13 cellular contexts compared by ENCODE assay signal in the genomic region with DNA sequence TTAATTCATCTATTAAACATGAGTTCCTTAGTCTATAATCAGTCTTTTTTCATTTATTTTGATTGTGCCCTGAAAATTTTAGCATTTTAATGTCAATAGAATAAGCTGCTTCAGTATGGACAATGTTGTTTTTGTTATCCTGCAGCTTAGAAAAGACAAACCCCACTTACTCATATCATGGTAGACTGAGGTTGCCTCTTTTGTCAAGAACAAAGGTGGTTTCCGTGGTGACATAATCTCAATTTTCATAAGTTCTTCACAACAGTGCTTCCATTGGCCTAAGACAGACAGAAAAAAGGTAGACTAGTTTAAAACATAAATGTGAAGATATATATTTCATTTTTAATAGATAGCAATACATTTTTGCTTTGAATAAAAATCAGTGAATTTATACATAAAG.
A peak's percentile ranks its signal among the peaks of the same experiment; 100 is the strongest.
DNase-seq lines count a peak whose midpoint lies in the region; ATAC-seq and TF ChIP-seq lines count a peak whose summit lies in the region.
"Had no signal": no experiment of that assay in that cellular context is flagged by ENCODE, and none has a peak within 500 bp of the region (broad histone marks: within the 10 kb centered on the region; RNA-seq: fewer than 3 reads in every experiment).

No MANE protein-coding gene starts in this region.

- H3K36me3 Mint-ChIP-seq in activated CD4-positive, alpha-beta memory T cell treated with anti-CD3 and anti-CD28 coated beads, Interleukin-2, amount 10 ng/mL, durations not matched to agents 7 days and 5 days (ENCODE audit: low read depth), result peaks cover 30% of the 10 kb centered on the region

- no peaks in the 10 kb centered on the region for H3K27me3 ChIP-seq in mammary epithelial cell (ENCODE audit: insufficient read depth, low read length)
- no peaks in the 10 kb centered on the region for H3K27me3 ChIP-seq in breast epithelium
- H3K27me3 ChIP-seq: adrenal gland had no signal

- no peaks in the 10 kb centered on the region for H4K20me1 ChIP-seq in mammary epithelial cell (ENCODE audit: insufficient read depth, low read length)

- H3K27ac ChIP-seq in mammary epithelial cell (ENCODE audit: insufficient read depth, low read depth, low read length), result no peak overlapping the region
- H3K27ac ChIP-seq in breast epithelium, result no peak overlapping the region
- H3K27ac ChIP-seq: adrenal gland, prostate gland, RWPE1 had no signal

- CTCF ChIA-PET in mammary epithelial cell (lab: Charles Lee; ENCODE audit: low non-redundant PET), result no interaction called here
- CTCF ChIA-PET in activated CD4-positive, alpha-beta memory T cell treated with anti-CD3 and anti-CD28 coated beads, Interleukin-2, amount 10 ng/mL, durations not matched to agents 7 days and 5 days (lab: Charles Lee), result interaction anchor here (0.7 kb wide), 1 partner anchor 115 kb away, joined by 3 read pairs; no protein-coding TSS in a partner anchor

- H3K9ac ChIP-seq in mammary epithelial cell (ENCODE audit: insufficient read depth, low read length), result no peak overlapping the region

- dilution Hi-C loops in mammary epithelial cell (cut with HindIII; ENCODE audit: low sequenced_read_pairs), result no loop called here

- no peaks in the 10 kb centered on the region for H3K27me3 Mint-ChIP-seq in activated CD4-positive, alpha-beta memory T cell treated with anti-CD3 and anti-CD28 coated beads, Interleukin-2, amount 10 ng/mL, durations not matched to agents 7 days and 5 days

- peaks cover 13% of the 10 kb centered on the region for H3K9me3 Mint-ChIP-seq in activated CD4-positive, alpha-beta memory T cell treated with anti-CD3 and anti-CD28 coated beads, Interleukin-2, amount 10 ng/mL, durations not matched to agents 7 days and 5 days

- ATAC-seq in HG02870 (IDR thresholded peaks at IDR 0.05; ENCODE audit: unreplicated experiment) (peak; percentile 95), left lobe of liver (no peak)
- ATAC-seq in stimulated activated naive CD8-positive, alpha-beta T cell treated with anti-CD3 and anti-CD28 coated beads, Interleukin-15, Interleukin-2, amounts not matched to agents 100 U/mL and 50 U/mL, for 24 hours, result peak; percentile 90

- peak; percentile 29 for DNase-seq in mammary epithelial cell
- no peak for DNase-seq in breast epithelium (ENCODE audit: low spot score in 2 of 2)
- DNase-seq in activated CD4-positive, alpha-beta memory T cell treated with anti-CD3 and anti-CD28 coated beads, Interleukin-2, amount 10 ng/mL, durations not matched to agents 7 days and 5 days, result no peak
- no peak for DNase-seq in stimulated activated naive CD8-positive, alpha-beta T cell treated with anti-CD3 and anti-CD28 coated beads, Interleukin-15, Interleukin-2, amounts not matched to agents 100 U/mL and 50 U/mL, for 24 hours
- DNase-seq in left lobe of liver (ENCODE audit: low spot score), result no peak
- DNase-seq in SIG-M5 (lab: John Stamatoyannopoulos, UW), result no peak
- no peak for DNase-seq in RPMI8226
- DNase-seq: adrenal gland, mesenchymal stem cell, NCI-H2227 treated with DMSO at 0.1 percent for 48 hours had no signal

- TF ChIP-seq CTCF in mammary epithelial cell (conservative IDR thresholded peaks at IDR 0.05 in 1 of 2, IDR thresholded peaks at IDR 0.05 in 1 of 2; ENCODE audit: extremely low read depth in 1 of 2, insufficient read depth in 1 of 2, low read depth in 1 of 2, low read length in 2 of 2), result no peak
- TF ChIP-seq CTCF in breast epithelium (IDR thresholded peaks at IDR 0.05), result no peak

- H3K36me3 ChIP-seq in mammary epithelial cell (ENCODE audit: insufficient read depth, low read length) (peaks cover 3% of the 10 kb centered on the region), breast epithelium (no peaks in the 10 kb centered on the region)
- H3K36me3 ChIP-seq: adrenal gland, prostate gland had no signal

- no peak for TF ChIP-seq POLR2A in breast epithelium (IDR thresholded peaks at IDR 0.05)

- in situ Hi-C loops in mammary epithelial cell (cut with MboI; ENCODE audit: low sequenced_read_pairs in 2 of 2), result no loop called here

- BruUV-seq in mammary epithelial cell (replicated peaks; lab: Mats Ljungman, UMichigan), result no TSS peak

- intact Hi-C loops in mammary epithelial cell (cut with micrococcal nuclease), result no loop called here
- intact Hi-C loops in breast epithelium (cut with DNase I; ENCODE audit: low total_unique reads), result no loop called here

- H3K4me1 ChIP-seq in mammary epithelial cell (ENCODE audit: insufficient read depth, low read length), result no peaks in the 10 kb centered on the region
- no peaks in the 10 kb centered on the region for H3K4me1 ChIP-seq in breast epithelium
- H3K4me1 ChIP-seq: adrenal gland, prostate gland had no signal

- POLR2A ChIA-PET in activated CD4-positive, alpha-beta memory T cell treated with anti-CD3 and anti-CD28 coated beads, Interleukin-2, amount 10 ng/mL, durations not matched to agents 7 days and 5 days (lab: Charles Lee), result interaction anchor here (0.7 to 3.4 kb wide), 6 partner anchors 14 to 300 kb away, joined by 3 to 29 read pairs (median 3); no protein-coding TSS in a partner anchor

- WGBS in mammary epithelial cell (ENCODE audit: low coverage, missing lambda C conversion rate), result 89% methylated on average over 1 of the region's 1 CpG

- no peak overlapping the region for H2AFZ ChIP-seq in mammary epithelial cell (ENCODE audit: low read depth, low read length)

- H3K4me3 Mint-ChIP-seq in activated CD4-positive, alpha-beta memory T cell treated with anti-CD3 and anti-CD28 coated beads, Interleukin-2, amount 10 ng/mL, durations not matched to agents 7 days and 5 days, result no peak overlapping the region

- no peak overlapping the region for H3K4me2 ChIP-seq in mammary epithelial cell (ENCODE audit: insufficient read depth, low read depth, low read length)

- no peaks in the 10 kb centered on the region for H3K79me2 ChIP-seq in mammary epithelial cell (ENCODE audit: insufficient read depth, low read length)

- H3K4me3 ChIP-seq in mammary epithelial cell (replicated peaks in 1 of 3; ENCODE audit: insufficient read depth in 1 of 3, low read depth in 2 of 3, low read length in 3 of 3) (no peak overlapping the region), breast epithelium (no peak overlapping the region)
- H3K4me3 ChIP-seq: adrenal gland, prostate gland had no signal

- peaks cover 31% of the 10 kb centered on the region for H3K4me1 Mint-ChIP-seq in activated CD4-positive, alpha-beta memory T cell treated with anti-CD3 and anti-CD28 coated beads, Interleukin-2, amount 10 ng/mL, durations not matched to agents 7 days and 5 days

- H3K9me3 ChIP-seq in mammary epithelial cell (replicated peaks; ENCODE audit: insufficient read depth, low read length) (no peaks in the 10 kb centered on the region), breast epithelium (no peaks in the 10 kb centered on the region)
- H3K9me3 ChIP-seq: adrenal gland, prostate gland had no signal

- H3K27ac Mint-ChIP-seq in activated CD4-positive, alpha-beta memory T cell treated with anti-CD3 and anti-CD28 coated beads, Interleukin-2, amount 10 ng/mL, durations not matched to agents 7 days and 5 days, result peak overlapping the region; percentile 42
